18 cellular contexts compared by ENCODE assay signal in genomic region chr6:57252137-57252536, GRCh38. TPM values are rescaled to one million over a fixed set of nuclear protein-coding genes. Genes with fewer than 3 reads are reported as not detected.
A peak's percentile ranks its signal among the peaks of the same experiment; 100 is the strongest.
DNase-seq lines count a peak whose midpoint lies in the region; ATAC-seq and TF ChIP-seq lines count a peak whose summit lies in the region.
"Had no signal": no experiment of that assay in that cellular context is flagged by ENCODE, and none has a peak within 500 bp of the region (broad histone marks: within the 10 kb centered on the region; RNA-seq: fewer than 3 reads in every experiment).

No MANE protein-coding gene starts in this region.

- TF ChIP-seq CTCF in SK-N-SH (IDR thresholded peaks at IDR 0.05) (no peak), stomach (IDR thresholded peaks at IDR 0.05) (no peak), HFFc6 (IDR thresholded peaks at IDR 0.05) (no peak)

- H3K9ac ChIP-seq in SK-N-SH = no peak overlapping the region
- H3K9ac ChIP-seq in muscle layer of colon (ENCODE audit: low read length) = no peak overlapping the region

- H3K4me1 ChIP-seq in SK-N-SH (ENCODE audit: control insufficient read depth in 1 of 2, insufficient read depth in 2 of 2, low read depth in 1 of 2, low read length in 1 of 2) (no peaks in the 10 kb centered on the region), muscle layer of colon (ENCODE audit: insufficient read depth, low read length) (peaks cover 60% of the 10 kb centered on the region), stomach (peaks cover 0 to 13% (median 6%) of the 10 kb centered on the region in 4 donors), aorta (ENCODE audit: control insufficient read depth in 1 of 2, insufficient read depth in 2 of 2, low read length in 2 of 2) (peaks cover 0 to 5% of the 10 kb centered on the region in 2 donors)
- H3K4me1 ChIP-seq: BE2C had no signal

- intact Hi-C loops in stomach (cut with DNase I; ENCODE audit: low total_unique reads) (no loop called here), aorta (cut with DNase I) (no loop called here), posterior cingulate gyrus (cut with DNase I) (no loop called here)

- no peak for TF ChIP-seq EP300 in SK-N-SH (IDR thresholded peaks at IDR 0.05; ENCODE audit: borderline replicate concordance in 1 of 2, low read depth in 1 of 2, low read length in 1 of 2)
- TF ChIP-seq EP300 in stomach (IDR thresholded peaks at IDR 0.05) = no peak

- POLR2A ChIA-PET in SK-N-SH (lab: Yijun Ruan, JAX) = interaction anchor here (0.7 kb wide), 1 partner anchor 52 kb away, joined by 3 read pairs; no protein-coding TSS in a partner anchor

- WGBS in SK-N-SH (ENCODE audit: low lambda C conversion rate) = 94% methylated on average over 9 of the region's 9 CpGs
- 77 to 95% (median 90%) methylated on average over 9 of the region's 9 CpGs for WGBS in stomach, 5 donors
- 46 to 52% methylated on average over 9 of the region's 9 CpGs for WGBS in aorta, 2 donors

- DNase-seq in SK-N-SH (no peak), stomach (no peak), aorta (no peak), HFFc6 (no peak), posterior cingulate gyrus (no peak), A172 (ENCODE audit: low spot score) (no peak)
- DNase-seq: BE2C; Calu3; CD4-positive, alpha-beta T cell; DMS53; NCI-H1105 treated with DMSO at 0.1 percent for 48 hours; NCI-H187; NCI-H69 had no signal

- H3K9me3 ChIP-seq in SK-N-SH = no peaks in the 10 kb centered on the region
- no peaks in the 10 kb centered on the region for H3K9me3 ChIP-seq in muscle layer of colon (ENCODE audit: low read length)
- H3K9me3 ChIP-seq in stomach = no peaks in the 10 kb centered on the region
- H3K9me3 ChIP-seq in aorta (ENCODE audit: control insufficient read depth, low read length) = no peaks in the 10 kb centered on the region
- H3K9me3 ChIP-seq: BE2C, HAP-1 had no signal

- H3K36me3 ChIP-seq in SK-N-SH (replicated peaks in 1 of 2; ENCODE audit: control insufficient read depth in 1 of 2, insufficient read depth in 2 of 2, low read length in 1 of 2) (no peaks in the 10 kb centered on the region), muscle layer of colon (ENCODE audit: insufficient read depth, low read length) (no peaks in the 10 kb centered on the region), stomach (no peaks in the 10 kb centered on the region), aorta (ENCODE audit: control insufficient read depth in 1 of 2, insufficient read depth in 2 of 2, low read length in 1 of 2) (no peaks in the 10 kb centered on the region)
- H3K36me3 ChIP-seq: BE2C, HAP-1 had no signal

- no peaks in the 10 kb centered on the region for H3K36me3 Mint-ChIP-seq in HFFc6 (ENCODE audit: low read depth)

- no peak overlapping the region for H2AFZ ChIP-seq in SK-N-SH (ENCODE audit: low read depth)

- no peak for TF ChIP-seq POLR2A in stomach (IDR thresholded peaks at IDR 0.05)

- peaks cover 60% of the 10 kb centered on the region for H3K4me1 Mint-ChIP-seq in HFFc6 (ENCODE audit: low read depth)

- TF ChIP-seq RAD21 in SK-N-SH (IDR thresholded peaks at IDR 0.05; ENCODE audit: low read length) = no peak

- H3F3A ChIP-seq in SK-N-SH (replicated peaks; ENCODE audit: insufficient read depth) = no peaks in the 10 kb centered on the region

- no peaks in the 10 kb centered on the region for H3K79me2 ChIP-seq in SK-N-SH (ENCODE audit: insufficient read depth)

- ATAC-seq in SK-N-SH treated with all-trans-retinoic acid at 6 μM for 48 hours (no peak), aorta (ENCODE audit: low FRiP score) (peak; percentile 80)

- no peaks in the 10 kb centered on the region for H4K20me1 ChIP-seq in SK-N-SH (ENCODE audit: insufficient read depth)

- no peaks in the 10 kb centered on the region for H3K9me2 ChIP-seq in SK-N-SH

- CTCF ChIA-PET in SK-N-SH (lab: Yijun Ruan, JAX) = no interaction called here

- H3K9me3 Mint-ChIP-seq in HFFc6 = no peaks in the 10 kb centered on the region
- H3K9me3 Mint-ChIP-seq: CD4-positive, alpha-beta T cell had no signal

- H3K27me3 Mint-ChIP-seq in HFFc6 (ENCODE audit: insufficient read depth) = no peaks in the 10 kb centered on the region; the same call in 1 of the 2 replicates
- H3K27me3 Mint-ChIP-seq: CD4-positive, alpha-beta T cell had no signal

- peak overlapping the region; percentile 14; the same call in 1 of the 2 replicates for H3K4me2 ChIP-seq in SK-N-SH

- H3K4me3 Mint-ChIP-seq in HFFc6 = no peak overlapping the region
- H3K4me3 Mint-ChIP-seq: CD4-positive, alpha-beta T cell had no signal

- H3K27ac ChIP-seq in SK-N-SH (ENCODE audit: low read depth in 2 of 2, low read length in 1 of 2) = peak overlapping the region in 1 of 2 experiments; percentile 59; a peak in 1 of 4 replicates
- H3K27ac ChIP-seq in muscle layer of colon (ENCODE audit: low read depth, low read length) = peak overlapping the region; percentile 92
- H3K27ac ChIP-seq in stomach = peak overlapping the region in 4 of 5 donors; percentile 30 to 76 (median 46)
- peak overlapping the region in 1 of 2 donors; percentile 26 for H3K27ac ChIP-seq in aorta (ENCODE audit: low read depth in 1 of 2, low read length in 2 of 2)
- H3K27ac ChIP-seq: 22Rv1, HL-60 had no signal

- H3K4me3 ChIP-seq in SK-N-SH (ENCODE audit: low read depth in 2 of 2, low read length in 1 of 2) (no peak overlapping the region), muscle layer of colon (ENCODE audit: low read depth in 1 of 2, low read length in 2 of 2) (no peak overlapping the region), stomach (no peak overlapping the region), aorta (ENCODE audit: low read length in 2 of 2) (no peak overlapping the region)
- H3K4me3 ChIP-seq: HAP-1 had no signal

- no peaks in the 10 kb centered on the region for H3K27me3 ChIP-seq in SK-N-SH (ENCODE audit: insufficient read depth)
- no peaks in the 10 kb centered on the region for H3K27me3 ChIP-seq in muscle layer of colon (ENCODE audit: control insufficient read depth in 1 of 2, insufficient read depth in 2 of 2, low read length in 2 of 2)
- no peaks in the 10 kb centered on the region for H3K27me3 ChIP-seq in stomach
- no peaks in the 10 kb centered on the region for H3K27me3 ChIP-seq in aorta (ENCODE audit: control insufficient read depth in 1 of 2, insufficient read depth in 2 of 2, low read length in 1 of 2)
- H3K27me3 ChIP-seq: BE2C had no signal

- no peak overlapping the region; the same call in 1 of the 2 replicates for H3K27ac Mint-ChIP-seq in HFFc6
- H3K27ac Mint-ChIP-seq: CD4-positive, alpha-beta T cell had no signal

TF ChIP-seq in SK-N-SH, 30 proteins besides CTCF, POLR2A, EP300 and RAD21 (continues in another document):
- TF ChIP-seq MXI1 (IDR thresholded peaks at IDR 0.05; ENCODE audit: low read depth, low read length) (no peak), YY1 (IDR thresholded peaks at IDR 0.05; ENCODE audit: low read depth) (no peak)
- TF ChIP-seq, protein P1, sequence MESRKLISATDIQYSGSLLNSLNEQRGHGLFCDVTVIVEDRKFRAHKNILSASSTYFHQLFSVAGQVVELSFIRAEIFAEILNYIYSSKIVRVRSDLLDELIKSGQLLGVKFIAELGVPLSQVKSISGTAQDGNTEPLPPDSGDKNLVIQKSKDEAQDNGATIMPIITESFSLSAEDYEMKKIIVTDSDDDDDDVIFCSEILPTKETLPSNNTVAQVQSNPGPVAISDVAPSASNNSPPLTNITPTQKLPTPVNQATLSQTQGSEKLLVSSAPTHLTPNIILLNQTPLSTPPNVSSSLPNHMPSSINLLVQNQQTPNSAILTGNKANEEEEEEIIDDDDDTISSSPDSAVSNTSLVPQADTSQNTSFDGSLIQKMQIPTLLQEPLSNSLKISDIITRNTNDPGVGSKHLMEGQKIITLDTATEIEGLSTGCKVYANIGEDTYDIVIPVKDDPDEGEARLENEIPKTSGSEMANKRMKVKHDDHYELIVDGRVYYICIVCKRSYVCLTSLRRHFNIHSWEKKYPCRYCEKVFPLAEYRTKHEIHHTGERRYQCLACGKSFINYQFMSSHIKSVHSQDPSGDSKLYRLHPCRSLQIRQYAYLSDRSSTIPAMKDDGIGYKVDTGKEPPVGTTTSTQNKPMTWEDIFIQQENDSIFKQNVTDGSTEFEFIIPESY (IDR thresholded peaks at IDR 0.05; ENCODE audit: borderline replicate concordance, low read depth) = no peak

TF ChIP-seq in SK-N-SH treated with all-trans-retinoic acid at 6 μM for 48 hours, 23 proteins besides CTCF, POLR2A, EP300 and RAD21:
- no peak for TF ChIP-seq TOX (CRISPR knock-in tag; IDR thresholded peaks at IDR 0.05; ENCODE audit: borderline replicate concordance)

RNA-seq across cellular contexts. Expression of gene RAB23, which starts 30.0 kb away (rescaled TPM):
- 6.6 and 11.3 TPM in 2 replicates for polyA plus RNA-seq in SK-N-SH (2012; rRNA removed)
- 14.7 and 19.5 TPM in 2 replicates for polyA plus RNA-seq in SK-N-SH (2012; cell fraction: cytosol; rRNA removed)
- 4.3 and 8.9 TPM in 2 replicates for polyA plus RNA-seq in SK-N-SH (2012; cell fraction: nucleus; rRNA removed)
- total RNA-seq in stomach = 10 to 100 TPM; 11.1 to 51.3 (median 23.8) TPM
- polyA plus RNA-seq in stomach = 10 to 100 TPM in 2 of 3 donors, 1 to 10 TPM in 1; 5.5 to 11.3 (median 10.5) TPM
- total RNA-seq in aorta = 10 to 100 TPM; 55.9 to 59.2 TPM
- 10 to 100 TPM; 24.8 to 47.1 TPM for polyA plus RNA-seq in aorta
- total RNA-seq in HFFc6 (2021; fragmentation: NEBNext Ultra II Directional; extraction: Animal tissue kit (Norgen Biotek cat#: 25700)) = 10 to 100 TPM; 23.1 to 30.3 (median 28.9) TPM
- 21.9 and 28.7 TPM in 2 replicates for total RNA-seq in A172 (2014; rRNA removed; shearing (Covaris generic))
